In the genomic region with DNA sequence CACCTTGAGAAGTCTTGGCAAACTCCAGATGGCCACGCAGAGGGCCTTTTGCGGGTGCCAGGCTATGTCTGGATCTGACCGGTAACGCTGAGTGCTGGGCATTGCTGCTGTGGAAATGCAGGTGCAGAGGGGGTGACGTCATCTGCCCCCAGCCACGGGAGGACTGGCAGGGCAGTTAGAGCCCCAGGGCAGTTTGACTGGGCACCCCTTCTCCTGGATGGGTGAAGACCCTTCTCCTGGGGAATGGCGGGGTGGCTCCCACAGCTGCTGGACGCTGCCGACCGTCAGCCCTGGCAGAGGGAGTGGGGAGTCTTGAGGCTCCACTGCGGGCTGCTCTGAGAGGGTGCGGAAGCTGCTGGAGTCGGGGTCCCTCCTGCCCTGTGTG, we compare ENCODE assay signal across 10 cellular contexts. TPM values are rescaled to one million over a fixed set of nuclear protein-coding genes. Genes with fewer than 3 reads are reported as not detected.
A peak's percentile ranks its signal among the peaks of the same experiment; 100 is the strongest.
DNase-seq lines count a peak whose midpoint lies in the region; ATAC-seq and FAIRE-seq lines count a peak whose summit lies in the region.
"Had no signal": no experiment of that assay in that cellular context is flagged by ENCODE, and none has a peak within 500 bp of the region (broad histone marks: within the 10 kb centered on the region; RNA-seq: fewer than 3 reads in every experiment).

No MANE protein-coding gene starts in this region.

- H3K4me3 ChIP-seq in mesodermal cell (ENCODE audit: extremely low read depth, insufficient read depth, low read length, poor library complexity, severe bottlenecking), result no peak overlapping the region

- peaks cover 43% of the 10 kb centered on the region for H3K4me1 ChIP-seq in mesodermal cell (ENCODE audit: control insufficient read depth, insufficient read depth, low read length, poor library complexity, severe bottlenecking)

- no peaks in the 10 kb centered on the region for H3K36me3 Mint-ChIP-seq in activated naive CD4-positive, alpha-beta T cell treated with anti-CD3 and anti-CD28 coated beads, Interleukin-2, amount 50 U/mL, for 24 hours

- no peak for ATAC-seq in HG02798 (IDR thresholded peaks at IDR 0.05; ENCODE audit: poor library complexity, unreplicated experiment)
- ATAC-seq in GM18868 (IDR thresholded peaks at IDR 0.05; ENCODE audit: unreplicated experiment), result no peak

- H3K27ac ChIP-seq in cingulate gyrus (ENCODE audit: low read depth, low read length) (peak overlapping the region; percentile 75), mesodermal cell (ENCODE audit: low read depth, low read length, severe bottlenecking) (peak overlapping the region; percentile 96)

- peak overlapping the region; percentile 56 for H3K4me3 Mint-ChIP-seq in activated naive CD4-positive, alpha-beta T cell treated with anti-CD3 and anti-CD28 coated beads, Interleukin-2, amount 50 U/mL, for 24 hours

- H3K4me1 Mint-ChIP-seq in activated naive CD4-positive, alpha-beta T cell treated with anti-CD3 and anti-CD28 coated beads, Interleukin-2, amount 50 U/mL, for 24 hours, result peaks cover 5% of the 10 kb centered on the region

- peak; percentile 96 for FAIRE-seq in urothelium cell line (lab: Jason Lieb, UNC)

- 86 to 90% methylated on average over 7 to 10 of the region's 13 CpGs for WGBS in mesodermal cell (ENCODE audit: insufficient coverage in 2 of 2), 2 experiments

- H3K27ac Mint-ChIP-seq in activated naive CD4-positive, alpha-beta T cell treated with anti-CD3 and anti-CD28 coated beads, Interleukin-2, amount 50 U/mL, for 24 hours, result no peak overlapping the region

- no peaks in the 10 kb centered on the region for H3K9me3 Mint-ChIP-seq in activated naive CD4-positive, alpha-beta T cell treated with anti-CD3 and anti-CD28 coated beads, Interleukin-2, amount 50 U/mL, for 24 hours

- DNase-seq in activated naive CD4-positive, alpha-beta T cell treated with anti-CD3 and anti-CD28 coated beads, Interleukin-2, amount 50 U/mL, for 16 hours, result no peak
- DNase-seq in urothelium cell line (ENCODE audit: low spot score), result no peak
- no peak for DNase-seq in NCI-H2196 (lab: John Stamatoyannopoulos, UW; ENCODE audit: unreplicated experiment)
- DNase-seq: occipital lobe, PC-3 had no signal

- H3K9me3 ChIP-seq in mesodermal cell (ENCODE audit: control insufficient read depth, low read length), result no peaks in the 10 kb centered on the region

- no peaks in the 10 kb centered on the region for H3K36me3 ChIP-seq in mesodermal cell (ENCODE audit: control insufficient read depth, insufficient read depth, low read length)

- peaks cover 13% of the 10 kb centered on the region for H3K27me3 Mint-ChIP-seq in activated naive CD4-positive, alpha-beta T cell treated with anti-CD3 and anti-CD28 coated beads, Interleukin-2, amount 50 U/mL, for 24 hours

RNA-seq across cellular contexts. Expression of a gene that starts 12.6 kb away (rescaled TPM):
- not detected for polyA plus RNA-seq in mesodermal cell (2013, experiment 1 of 2)
- not detected for polyA plus RNA-seq in mesodermal cell (2013, experiment 2 of 2)
